11 cellular contexts compared by ENCODE assay signal in the genomic region with DNA sequence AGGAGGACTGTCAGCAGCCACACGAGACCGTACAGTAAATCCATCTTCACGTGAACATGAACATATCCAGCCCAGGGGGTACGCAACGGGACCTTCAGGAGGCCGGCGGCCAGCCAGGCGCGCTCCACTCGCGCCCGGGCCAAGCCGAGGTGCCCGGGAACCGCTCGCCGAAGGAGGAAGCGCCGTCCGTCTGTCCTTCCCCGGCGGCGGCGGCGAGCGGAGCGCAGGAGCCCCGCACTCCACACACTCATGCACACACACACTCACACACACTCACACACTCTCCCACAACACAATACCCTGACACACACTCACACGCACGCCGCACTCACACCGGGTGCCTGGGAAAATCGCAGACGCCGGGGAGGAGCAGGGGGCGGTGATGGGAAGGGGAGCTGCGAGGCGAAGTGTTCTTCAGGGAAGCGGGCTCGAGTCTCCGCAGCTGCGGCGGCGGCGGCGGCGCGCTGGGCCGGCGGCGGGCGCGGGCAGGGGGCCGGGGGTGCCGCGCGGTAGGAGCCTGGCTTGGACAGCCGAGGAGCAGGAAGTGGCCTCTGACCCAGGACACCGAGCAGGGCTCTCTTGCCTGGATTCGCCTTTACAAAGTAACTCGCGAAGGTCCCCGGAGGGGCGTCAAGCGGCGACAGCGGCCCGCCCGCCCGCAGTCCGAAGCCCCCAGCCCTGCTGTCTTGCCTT. TPM values are rescaled to one million over a fixed set of nuclear protein-coding genes. Genes with fewer than 3 reads are reported as not detected.
DNase-seq lines count a peak whose midpoint lies in the region; ATAC-seq and TF ChIP-seq lines count a peak whose summit lies in the region.
"Had no signal": no experiment of that assay in that cellular context is flagged by ENCODE, and none has a peak within 500 bp of the region (broad histone marks: within the 10 kb centered on the region; RNA-seq: fewer than 3 reads in every experiment).

No MANE protein-coding gene starts in this region.

- H3K4me1 ChIP-seq in BLaER1 (peaks cover 46% of the 10 kb centered on the region), HUES64 (ENCODE audit: insufficient read depth, low read length) (0 out of 2 replicates have a peak, but pooled peaks cover 5% of the 10 kb centered on the region), neuron (ENCODE audit: insufficient read depth, low read length) (peaks cover 22% of the 10 kb centered on the region)

- H3K9ac ChIP-seq in BLaER1 (peak overlapping the region; percentile 76), HUES64 (ENCODE audit: low read depth, low read length) (no peak overlapping the region)

- TF ChIP-seq CTCF in epithelial cell of proximal tubule (conservative IDR thresholded peaks at IDR 0.05; ENCODE audit: low read depth, low read length): no peak

- WGBS in HUES64: under 1% methylated on average over 71 of the region's 71 CpGs

- no peak for ATAC-seq in GM19397 (IDR thresholded peaks at IDR 0.05; ENCODE audit: unreplicated experiment)
- ATAC-seq in HG02623 (IDR thresholded peaks at IDR 0.05; ENCODE audit: unreplicated experiment): no peak
- ATAC-seq: esophagus mucosa had no signal

- H3K27ac ChIP-seq in BLaER1: peak overlapping the region; percentile 63
- no peak overlapping the region for H3K27ac ChIP-seq in HUES64 (ENCODE audit: low read depth, low read length)
- H3K27ac ChIP-seq: right lobe of liver had no signal

- DNase-seq in epithelial cell of proximal tubule (ENCODE audit: low read depth): no peak
- DNase-seq in SW480 (ENCODE audit: low spot score): no peak
- no peak for DNase-seq in NCI-H128 (lab: John Stamatoyannopoulos, UW; ENCODE audit: unreplicated experiment)
- DNase-seq: EL had no signal

- peak overlapping the region; percentile 99 for H2AFZ ChIP-seq in neuron (ENCODE audit: low read depth, low read length)

- no peaks in the 10 kb centered on the region for H3K9me3 ChIP-seq in BLaER1
- no peaks in the 10 kb centered on the region for H3K9me3 ChIP-seq in HUES64 (ENCODE audit: insufficient read depth, low read depth, low read length)
- H3K9me3 ChIP-seq in neuron (ENCODE audit: low read length): no peaks in the 10 kb centered on the region
- H3K9me3 ChIP-seq: right lobe of liver had no signal

- H3K27me3 ChIP-seq in BLaER1 (no peaks in the 10 kb centered on the region), HUES64 (ENCODE audit: insufficient read depth, low read length) (peaks cover 80% of the 10 kb centered on the region), neuron (ENCODE audit: insufficient read depth, low read length) (no peaks in the 10 kb centered on the region)

- peak overlapping the region; percentile 85 for H3K4me2 ChIP-seq in BLaER1

- peaks cover 21% of the 10 kb centered on the region; the same call in 1 of the 2 replicates for H4K20me1 ChIP-seq in BLaER1

- H3K4me3 ChIP-seq in BLaER1 (peak overlapping the region; percentile 79), HUES64 (ENCODE audit: low read length) (peak overlapping the region; percentile 65), epithelial cell of proximal tubule (ENCODE audit: low read depth, low read length) (peak overlapping the region; percentile 41), neuron (ENCODE audit: low read length) (peak overlapping the region; percentile 62)

- H3K36me3 ChIP-seq in BLaER1 (no peaks in the 10 kb centered on the region), HUES64 (ENCODE audit: insufficient read depth, low read length) (no peaks in the 10 kb centered on the region), neuron (ENCODE audit: insufficient read depth, low read length) (no peaks in the 10 kb centered on the region)
- H3K36me3 ChIP-seq: right lobe of liver had no signal

RNA-seq across cellular contexts. Expression of a gene that starts 0.7 kb away (rescaled TPM):
- polyA plus RNA-seq in HUES64 (2013, experiment 1 of 2): 1.1 TPM
- polyA plus RNA-seq in HUES64 (2013, experiment 2 of 2): 1.0 TPM
- total RNA-seq in epithelial cell of proximal tubule: 0.07 and 0.23 TPM in 2 replicates
- total RNA-seq: esophagus mucosa had no signal
